2 cellular contexts compared by ENCODE assay signal in the genomic region with DNA sequence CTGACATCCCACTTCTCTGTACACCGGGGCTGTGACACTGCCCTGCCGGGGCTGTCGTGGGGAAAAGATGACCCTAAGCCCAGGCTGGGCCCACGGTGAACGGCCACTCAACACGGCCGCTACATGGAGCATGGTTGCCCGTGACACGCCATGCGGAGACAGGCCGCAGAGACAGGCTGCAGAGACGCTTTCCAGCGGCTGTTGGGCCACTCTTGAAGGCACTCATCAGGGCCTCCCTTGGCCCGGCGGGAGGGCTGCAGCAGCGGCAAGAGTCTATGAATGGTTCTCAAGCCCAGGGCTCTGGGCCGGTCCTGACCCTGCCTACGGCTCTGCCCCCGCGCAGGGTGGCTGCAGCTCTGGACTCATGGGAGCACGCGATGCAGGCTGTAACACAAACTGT.
TF ChIP-seq lines count a peak whose summit lies in the region.

No MANE protein-coding gene starts in this region.

TF ChIP-seq in GM23338, 12 proteins besides CTCF, POLR2A, EP300 and RAD21 (continues in another document):
- TF ChIP-seq, protein P1, sequence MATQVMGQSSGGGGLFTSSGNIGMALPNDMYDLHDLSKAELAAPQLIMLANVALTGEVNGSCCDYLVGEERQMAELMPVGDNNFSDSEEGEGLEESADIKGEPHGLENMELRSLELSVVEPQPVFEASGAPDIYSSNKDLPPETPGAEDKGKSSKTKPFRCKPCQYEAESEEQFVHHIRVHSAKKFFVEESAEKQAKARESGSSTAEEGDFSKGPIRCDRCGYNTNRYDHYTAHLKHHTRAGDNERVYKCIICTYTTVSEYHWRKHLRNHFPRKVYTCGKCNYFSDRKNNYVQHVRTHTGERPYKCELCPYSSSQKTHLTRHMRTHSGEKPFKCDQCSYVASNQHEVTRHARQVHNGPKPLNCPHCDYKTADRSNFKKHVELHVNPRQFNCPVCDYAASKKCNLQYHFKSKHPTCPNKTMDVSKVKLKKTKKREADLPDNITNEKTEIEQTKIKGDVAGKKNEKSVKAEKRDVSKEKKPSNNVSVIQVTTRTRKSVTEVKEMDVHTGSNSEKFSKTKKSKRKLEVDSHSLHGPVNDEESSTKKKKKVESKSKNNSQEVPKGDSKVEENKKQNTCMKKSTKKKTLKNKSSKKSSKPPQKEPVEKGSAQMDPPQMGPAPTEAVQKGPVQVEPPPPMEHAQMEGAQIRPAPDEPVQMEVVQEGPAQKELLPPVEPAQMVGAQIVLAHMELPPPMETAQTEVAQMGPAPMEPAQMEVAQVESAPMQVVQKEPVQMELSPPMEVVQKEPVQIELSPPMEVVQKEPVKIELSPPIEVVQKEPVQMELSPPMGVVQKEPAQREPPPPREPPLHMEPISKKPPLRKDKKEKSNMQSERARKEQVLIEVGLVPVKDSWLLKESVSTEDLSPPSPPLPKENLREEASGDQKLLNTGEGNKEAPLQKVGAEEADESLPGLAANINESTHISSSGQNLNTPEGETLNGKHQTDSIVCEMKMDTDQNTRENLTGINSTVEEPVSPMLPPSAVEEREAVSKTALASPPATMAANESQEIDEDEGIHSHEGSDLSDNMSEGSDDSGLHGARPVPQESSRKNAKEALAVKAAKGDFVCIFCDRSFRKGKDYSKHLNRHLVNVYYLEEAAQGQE (IDR thresholded peaks at IDR 0.05; ENCODE audit: unreplicated experiment), result no peak
- TF ChIP-seq JUNB (IDR thresholded peaks at IDR 0.05; ENCODE audit: unreplicated experiment) (no peak), ZNF114 (CRISPR knock-in tag; IDR thresholded peaks at IDR 0.05) (no peak), STAT1 (IDR thresholded peaks at IDR 0.05; ENCODE audit: unreplicated experiment) (no peak), CREB1 (CRISPR knock-in tag; IDR thresholded peaks at IDR 0.05; ENCODE audit: low read depth) (no peak), ZNF331 (CRISPR knock-in tag; IDR thresholded peaks at IDR 0.05; ENCODE audit: low read depth) (no peak), EZH2 (IDR thresholded peaks at IDR 0.05; ENCODE audit: low read depth, unreplicated experiment) (no peak), POLR2AphosphoS5 (IDR thresholded peaks at IDR 0.05; ENCODE audit: low read depth) (no peak)
- TF ChIP-seq, protein P2, sequence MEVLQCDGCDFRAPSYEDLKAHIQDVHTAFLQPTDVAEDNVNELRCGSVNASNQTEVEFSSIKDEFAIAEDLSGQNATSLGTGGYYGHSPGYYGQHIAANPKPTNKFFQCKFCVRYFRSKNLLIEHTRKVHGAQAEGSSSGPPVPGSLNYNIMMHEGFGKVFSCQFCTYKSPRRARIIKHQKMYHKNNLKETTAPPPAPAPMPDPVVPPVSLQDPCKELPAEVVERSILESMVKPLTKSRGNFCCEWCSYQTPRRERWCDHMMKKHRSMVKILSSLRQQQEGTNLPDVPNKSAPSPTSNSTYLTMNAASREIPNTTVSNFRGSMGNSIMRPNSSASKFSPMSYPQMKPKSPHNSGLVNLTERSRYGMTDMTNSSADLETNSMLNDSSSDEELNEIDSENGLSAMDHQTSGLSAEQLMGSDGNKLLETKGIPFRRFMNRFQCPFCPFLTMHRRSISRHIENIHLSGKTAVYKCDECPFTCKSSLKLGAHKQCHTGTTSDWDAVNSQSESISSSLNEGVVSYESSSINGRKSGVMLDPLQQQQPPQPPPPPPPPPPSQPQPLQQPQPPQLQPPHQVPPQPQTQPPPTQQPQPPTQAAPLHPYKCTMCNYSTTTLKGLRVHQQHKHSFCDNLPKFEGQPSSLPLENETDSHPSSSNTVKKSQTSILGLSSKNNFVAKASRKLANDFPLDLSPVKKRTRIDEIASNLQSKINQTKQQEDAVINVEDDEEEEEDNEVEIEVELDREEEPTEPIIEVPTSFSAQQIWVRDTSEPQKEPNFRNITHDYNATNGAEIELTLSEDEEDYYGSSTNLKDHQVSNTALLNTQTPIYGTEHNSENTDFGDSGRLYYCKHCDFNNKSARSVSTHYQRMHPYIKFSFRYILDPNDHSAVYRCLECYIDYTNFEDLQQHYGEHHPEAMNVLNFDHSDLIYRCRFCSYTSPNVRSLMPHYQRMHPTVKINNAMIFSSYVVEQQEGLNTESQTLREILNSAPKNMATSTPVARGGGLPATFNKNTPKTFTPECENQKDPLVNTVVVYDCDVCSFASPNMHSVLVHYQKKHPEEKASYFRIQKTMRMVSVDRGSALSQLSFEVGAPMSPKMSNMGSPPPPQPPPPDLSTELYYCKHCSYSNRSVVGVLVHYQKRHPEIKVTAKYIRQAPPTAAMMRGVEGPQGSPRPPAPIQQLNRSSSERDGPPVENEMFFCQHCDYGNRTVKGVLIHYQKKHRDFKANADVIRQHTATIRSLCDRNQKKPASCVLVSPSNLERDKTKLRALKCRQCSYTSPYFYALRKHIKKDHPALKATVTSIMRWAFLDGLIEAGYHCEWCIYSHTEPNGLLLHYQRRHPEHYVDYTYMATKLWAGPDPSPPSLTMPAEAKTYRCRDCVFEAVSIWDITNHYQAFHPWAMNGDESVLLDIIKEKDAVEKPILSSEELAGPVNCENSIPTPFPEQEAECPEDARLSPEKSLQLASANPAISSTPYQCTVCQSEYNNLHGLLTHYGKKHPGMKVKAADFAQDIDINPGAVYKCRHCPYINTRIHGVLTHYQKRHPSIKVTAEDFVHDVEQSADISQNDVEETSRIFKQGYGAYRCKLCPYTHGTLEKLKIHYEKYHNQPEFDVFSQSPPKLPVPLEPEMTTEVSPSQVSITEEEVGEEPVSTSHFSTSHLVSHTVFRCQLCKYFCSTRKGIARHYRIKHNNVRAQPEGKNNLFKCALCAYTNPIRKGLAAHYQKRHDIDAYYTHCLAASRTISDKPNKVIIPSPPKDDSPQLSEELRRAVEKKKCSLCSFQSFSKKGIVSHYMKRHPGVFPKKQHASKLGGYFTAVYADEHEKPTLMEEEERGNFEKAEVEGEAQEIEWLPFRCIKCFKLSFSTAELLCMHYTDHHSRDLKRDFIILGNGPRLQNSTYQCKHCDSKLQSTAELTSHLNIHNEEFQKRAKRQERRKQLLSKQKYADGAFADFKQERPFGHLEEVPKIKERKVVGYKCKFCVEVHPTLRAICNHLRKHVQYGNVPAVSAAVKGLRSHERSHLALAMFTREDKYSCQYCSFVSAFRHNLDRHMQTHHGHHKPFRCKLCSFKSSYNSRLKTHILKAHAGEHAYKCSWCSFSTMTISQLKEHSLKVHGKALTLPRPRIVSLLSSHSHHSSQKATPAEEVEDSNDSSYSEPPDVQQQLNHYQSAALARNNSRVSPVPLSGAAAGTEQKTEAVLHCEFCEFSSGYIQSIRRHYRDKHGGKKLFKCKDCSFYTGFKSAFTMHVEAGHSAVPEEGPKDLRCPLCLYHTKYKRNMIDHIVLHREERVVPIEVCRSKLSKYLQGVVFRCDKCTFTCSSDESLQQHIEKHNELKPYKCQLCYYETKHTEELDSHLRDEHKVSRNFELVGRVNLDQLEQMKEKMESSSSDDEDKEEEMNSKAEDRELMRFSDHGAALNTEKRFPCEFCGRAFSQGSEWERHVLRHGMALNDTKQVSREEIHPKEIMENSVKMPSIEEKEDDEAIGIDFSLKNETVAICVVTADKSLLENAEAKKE (CRISPR knock-in tag; IDR thresholded peaks at IDR 0.05), result no peak
- TF ChIP-seq, protein P3, sequence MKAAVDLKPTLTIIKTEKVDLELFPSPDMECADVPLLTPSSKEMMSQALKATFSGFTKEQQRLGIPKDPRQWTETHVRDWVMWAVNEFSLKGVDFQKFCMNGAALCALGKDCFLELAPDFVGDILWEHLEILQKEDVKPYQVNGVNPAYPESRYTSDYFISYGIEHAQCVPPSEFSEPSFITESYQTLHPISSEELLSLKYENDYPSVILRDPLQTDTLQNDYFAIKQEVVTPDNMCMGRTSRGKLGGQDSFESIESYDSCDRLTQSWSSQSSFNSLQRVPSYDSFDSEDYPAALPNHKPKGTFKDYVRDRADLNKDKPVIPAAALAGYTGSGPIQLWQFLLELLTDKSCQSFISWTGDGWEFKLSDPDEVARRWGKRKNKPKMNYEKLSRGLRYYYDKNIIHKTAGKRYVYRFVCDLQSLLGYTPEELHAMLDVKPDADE (IDR thresholded peaks at IDR 0.05), result no peak

TF ChIP-seq in K562, 482 proteins besides CTCF, POLR2A, EP300 and RAD21 (continues in another document):
- TF ChIP-seq, protein P4, sequence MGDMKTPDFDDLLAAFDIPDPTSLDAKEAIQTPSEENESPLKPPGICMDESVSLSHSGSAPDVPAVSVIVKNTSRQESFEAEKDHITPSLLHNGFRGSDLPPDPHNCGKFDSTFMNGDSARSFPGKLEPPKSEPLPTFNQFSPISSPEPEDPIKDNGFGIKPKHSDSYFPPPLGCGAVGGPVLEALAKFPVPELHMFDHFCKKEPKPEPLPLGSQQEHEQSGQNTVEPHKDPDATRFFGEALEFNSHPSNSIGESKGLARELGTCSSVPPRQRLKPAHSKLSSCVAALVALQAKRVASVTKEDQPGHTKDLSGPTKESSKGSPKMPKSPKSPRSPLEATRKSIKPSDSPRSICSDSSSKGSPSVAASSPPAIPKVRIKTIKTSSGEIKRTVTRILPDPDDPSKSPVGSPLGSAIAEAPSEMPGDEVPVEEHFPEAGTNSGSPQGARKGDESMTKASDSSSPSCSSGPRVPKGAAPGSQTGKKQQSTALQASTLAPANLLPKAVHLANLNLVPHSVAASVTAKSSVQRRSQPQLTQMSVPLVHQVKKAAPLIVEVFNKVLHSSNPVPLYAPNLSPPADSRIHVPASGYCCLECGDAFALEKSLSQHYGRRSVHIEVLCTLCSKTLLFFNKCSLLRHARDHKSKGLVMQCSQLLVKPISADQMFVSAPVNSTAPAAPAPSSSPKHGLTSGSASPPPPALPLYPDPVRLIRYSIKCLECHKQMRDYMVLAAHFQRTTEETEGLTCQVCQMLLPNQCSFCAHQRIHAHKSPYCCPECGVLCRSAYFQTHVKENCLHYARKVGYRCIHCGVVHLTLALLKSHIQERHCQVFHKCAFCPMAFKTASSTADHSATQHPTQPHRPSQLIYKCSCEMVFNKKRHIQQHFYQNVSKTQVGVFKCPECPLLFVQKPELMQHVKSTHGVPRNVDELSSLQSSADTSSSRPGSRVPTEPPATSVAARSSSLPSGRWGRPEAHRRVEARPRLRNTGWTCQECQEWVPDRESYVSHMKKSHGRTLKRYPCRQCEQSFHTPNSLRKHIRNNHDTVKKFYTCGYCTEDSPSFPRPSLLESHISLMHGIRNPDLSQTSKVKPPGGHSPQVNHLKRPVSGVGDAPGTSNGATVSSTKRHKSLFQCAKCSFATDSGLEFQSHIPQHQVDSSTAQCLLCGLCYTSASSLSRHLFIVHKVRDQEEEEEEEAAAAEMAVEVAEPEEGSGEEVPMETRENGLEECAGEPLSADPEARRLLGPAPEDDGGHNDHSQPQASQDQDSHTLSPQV (IDR thresholded peaks at IDR 0.05), result no peak
- no peak for TF ChIP-seq SP1 (CRISPR knock-in tag; IDR thresholded peaks at IDR 0.05)
- TF ChIP-seq SMARCA5 (IDR thresholded peaks at IDR 0.05), result no peak
- TF ChIP-seq NR3C1 (CRISPR knock-in tag; IDR thresholded peaks at IDR 0.05), result no peak
- TF ChIP-seq, protein P5, sequence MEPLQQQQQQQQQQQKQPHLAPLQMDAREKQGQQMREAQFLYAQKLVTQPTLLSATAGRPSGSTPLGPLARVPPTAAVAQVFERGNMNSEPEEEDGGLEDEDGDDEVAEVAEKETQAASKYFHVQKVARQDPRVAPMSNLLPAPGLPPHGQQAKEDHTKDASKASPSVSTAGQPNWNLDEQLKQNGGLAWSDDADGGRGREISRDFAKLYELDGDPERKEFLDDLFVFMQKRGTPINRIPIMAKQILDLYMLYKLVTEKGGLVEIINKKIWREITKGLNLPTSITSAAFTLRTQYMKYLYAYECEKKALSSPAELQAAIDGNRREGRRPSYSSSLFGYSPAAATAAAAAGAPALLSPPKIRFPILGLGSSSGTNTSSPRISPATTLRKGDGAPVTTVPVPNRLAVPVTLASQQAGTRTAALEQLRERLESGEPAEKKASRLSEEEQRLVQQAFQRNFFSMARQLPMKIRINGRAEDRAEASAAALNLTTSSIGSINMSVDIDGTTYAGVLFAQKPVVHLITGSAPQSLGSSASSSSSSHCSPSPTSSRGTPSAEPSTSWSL (CRISPR knock-in tag; IDR thresholded peaks at IDR 0.05; ENCODE audit: borderline replicate concordance), result no peak
- TF ChIP-seq, protein P6, sequence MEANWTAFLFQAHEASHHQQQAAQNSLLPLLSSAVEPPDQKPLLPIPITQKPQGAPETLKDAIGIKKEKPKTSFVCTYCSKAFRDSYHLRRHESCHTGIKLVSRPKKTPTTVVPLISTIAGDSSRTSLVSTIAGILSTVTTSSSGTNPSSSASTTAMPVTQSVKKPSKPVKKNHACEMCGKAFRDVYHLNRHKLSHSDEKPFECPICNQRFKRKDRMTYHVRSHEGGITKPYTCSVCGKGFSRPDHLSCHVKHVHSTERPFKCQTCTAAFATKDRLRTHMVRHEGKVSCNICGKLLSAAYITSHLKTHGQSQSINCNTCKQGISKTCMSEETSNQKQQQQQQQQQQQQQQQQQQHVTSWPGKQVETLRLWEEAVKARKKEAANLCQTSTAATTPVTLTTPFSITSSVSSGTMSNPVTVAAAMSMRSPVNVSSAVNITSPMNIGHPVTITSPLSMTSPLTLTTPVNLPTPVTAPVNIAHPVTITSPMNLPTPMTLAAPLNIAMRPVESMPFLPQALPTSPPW (CRISPR knock-in tag; IDR thresholded peaks at IDR 0.05), result no peak
- TF ChIP-seq, protein P7, sequence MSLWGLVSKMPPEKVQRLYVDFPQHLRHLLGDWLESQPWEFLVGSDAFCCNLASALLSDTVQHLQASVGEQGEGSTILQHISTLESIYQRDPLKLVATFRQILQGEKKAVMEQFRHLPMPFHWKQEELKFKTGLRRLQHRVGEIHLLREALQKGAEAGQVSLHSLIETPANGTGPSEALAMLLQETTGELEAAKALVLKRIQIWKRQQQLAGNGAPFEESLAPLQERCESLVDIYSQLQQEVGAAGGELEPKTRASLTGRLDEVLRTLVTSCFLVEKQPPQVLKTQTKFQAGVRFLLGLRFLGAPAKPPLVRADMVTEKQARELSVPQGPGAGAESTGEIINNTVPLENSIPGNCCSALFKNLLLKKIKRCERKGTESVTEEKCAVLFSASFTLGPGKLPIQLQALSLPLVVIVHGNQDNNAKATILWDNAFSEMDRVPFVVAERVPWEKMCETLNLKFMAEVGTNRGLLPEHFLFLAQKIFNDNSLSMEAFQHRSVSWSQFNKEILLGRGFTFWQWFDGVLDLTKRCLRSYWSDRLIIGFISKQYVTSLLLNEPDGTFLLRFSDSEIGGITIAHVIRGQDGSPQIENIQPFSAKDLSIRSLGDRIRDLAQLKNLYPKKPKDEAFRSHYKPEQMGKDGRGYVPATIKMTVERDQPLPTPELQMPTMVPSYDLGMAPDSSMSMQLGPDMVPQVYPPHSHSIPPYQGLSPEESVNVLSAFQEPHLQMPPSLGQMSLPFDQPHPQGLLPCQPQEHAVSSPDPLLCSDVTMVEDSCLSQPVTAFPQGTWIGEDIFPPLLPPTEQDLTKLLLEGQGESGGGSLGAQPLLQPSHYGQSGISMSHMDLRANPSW (CRISPR knock-in tag; IDR thresholded peaks at IDR 0.05), result no peak
- TF ChIP-seq, protein P8, sequence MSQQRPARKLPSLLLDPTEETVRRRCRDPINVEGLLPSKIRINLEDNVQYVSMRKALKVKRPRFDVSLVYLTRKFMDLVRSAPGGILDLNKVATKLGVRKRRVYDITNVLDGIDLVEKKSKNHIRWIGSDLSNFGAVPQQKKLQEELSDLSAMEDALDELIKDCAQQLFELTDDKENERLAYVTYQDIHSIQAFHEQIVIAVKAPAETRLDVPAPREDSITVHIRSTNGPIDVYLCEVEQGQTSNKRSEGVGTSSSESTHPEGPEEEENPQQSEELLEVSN (IDR thresholded peaks at IDR 0.05; ENCODE audit: borderline replicate concordance in 1 of 2, extremely low read depth in 1 of 2, insufficient read depth in 1 of 2, insufficient read length in 1 of 2, low read depth in 1 of 2, low read length in 1 of 2, poor library complexity in 1 of 2, severe bottlenecking in 1 of 2), result peak in 1 of 2 experiments; percentile 24
- no peak for TF ChIP-seq ZNF3 (CRISPR knock-in tag; IDR thresholded peaks at IDR 0.05)
- peak; percentile 59 to 66 for TF ChIP-seq NRF1 (conservative IDR thresholded peaks at IDR 0.05 in 1 of 2, IDR thresholded peaks at IDR 0.05 in 1 of 2)
- TF ChIP-seq, protein P9, sequence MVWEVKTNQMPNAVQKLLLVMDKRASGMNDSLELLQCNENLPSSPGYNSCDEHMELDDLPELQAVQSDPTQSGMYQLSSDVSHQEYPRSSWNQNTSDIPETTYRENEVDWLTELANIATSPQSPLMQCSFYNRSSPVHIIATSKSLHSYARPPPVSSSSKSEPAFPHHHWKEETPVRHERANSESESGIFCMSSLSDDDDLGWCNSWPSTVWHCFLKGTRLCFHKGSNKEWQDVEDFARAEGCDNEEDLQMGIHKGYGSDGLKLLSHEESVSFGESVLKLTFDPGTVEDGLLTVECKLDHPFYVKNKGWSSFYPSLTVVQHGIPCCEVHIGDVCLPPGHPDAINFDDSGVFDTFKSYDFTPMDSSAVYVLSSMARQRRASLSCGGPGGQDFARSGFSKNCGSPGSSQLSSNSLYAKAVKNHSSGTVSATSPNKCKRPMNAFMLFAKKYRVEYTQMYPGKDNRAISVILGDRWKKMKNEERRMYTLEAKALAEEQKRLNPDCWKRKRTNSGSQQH (CRISPR knock-in tag; IDR thresholded peaks at IDR 0.05), result no peak
